Comparison of ENCODE assay signal across 17 cellular contexts in genomic region chr9:6150483-6150882, GRCh38.
DNase-seq lines count a peak whose midpoint lies in the region; ATAC-seq lines count a peak whose summit lies in the region.
"Had no signal": no experiment of that assay in that cellular context is flagged by ENCODE, and none has a peak within 500 bp of the region (broad histone marks: within the 10 kb centered on the region; RNA-seq: fewer than 3 reads in every experiment).

No MANE protein-coding gene starts in this region.

- ATAC-seq in left lobe of liver = peak; percentile 49
- no peak for ATAC-seq in HG02973 (IDR thresholded peaks at IDR 0.05; ENCODE audit: unreplicated experiment)
- no peak for ATAC-seq in HG02642 (IDR thresholded peaks at IDR 0.05; ENCODE audit: poor library complexity, unreplicated experiment)
- ATAC-seq: SK-N-SH treated with all-trans-retinoic acid at 6 μM for 48 hours, T-cell had no signal

- DNase-seq in NCI-H1105 treated with DMSO at 0.1 percent for 48 hours (lab: John Stamatoyannopoulos, UW) (peak; percentile 7), NCI-H1105 (lab: John Stamatoyannopoulos, UW) (no peak), NCI-H2029 treated with DMSO at 0.1 percent for 48 hours (lab: John Stamatoyannopoulos, UW) (peak; percentile 76), NCI-H748 (lab: John Stamatoyannopoulos, UW; ENCODE audit: unreplicated experiment) (peak; percentile 60), left lobe of liver (ENCODE audit: low spot score) (no peak)
- DNase-seq: BE2C; CD4-positive, CD25-positive, alpha-beta regulatory T cell; DMS79 treated with DMSO at 0.1 percent for 48 hours; NCI-H1694; NCI-H526; OCI-M1; SIG-M5; T-cell; T-helper 9 cell had no signal

Comparison
In these comparisons a context has a peak if more than half of its experiments do, and no peak if none do; other contexts are left out.
1. DNase-seq: peak in NCI-H1105 treated with DMSO at 0.1 percent for 48 hours (single experiment), NCI-H2029 treated with DMSO at 0.1 percent for 48 hours (single experiment) and NCI-H748 (single experiment); none in NCI-H1105 (single experiment) and left lobe of liver (single experiment).